22 cellular contexts compared by ENCODE assay signal in the genomic region with DNA sequence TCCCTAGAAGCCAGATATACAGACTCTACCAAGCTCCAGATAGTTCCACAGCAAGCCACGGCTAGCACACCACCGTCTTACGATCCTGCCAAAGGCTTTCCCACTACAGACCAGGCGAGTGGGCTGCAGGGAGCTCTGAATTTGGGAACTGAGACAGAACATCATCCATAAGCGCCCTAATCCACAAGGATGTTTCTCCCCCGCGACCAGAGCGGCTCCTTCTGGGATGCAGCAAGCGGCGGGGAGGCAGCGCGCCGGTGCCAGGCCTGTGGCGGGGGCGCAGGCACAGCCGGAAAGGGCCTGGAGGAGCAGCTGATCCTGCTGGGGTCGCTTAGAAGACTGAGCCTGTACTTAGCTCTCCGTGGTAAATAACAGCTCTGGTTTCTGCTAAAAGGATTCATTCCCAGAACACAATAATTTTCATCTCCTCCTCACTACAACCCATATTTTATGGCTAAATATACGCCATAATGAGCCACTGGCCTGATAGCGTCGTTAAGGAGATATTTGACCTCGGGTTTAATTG. TPM values are rescaled to one million over a fixed set of nuclear protein-coding genes. Genes with fewer than 3 reads are reported as not detected.
DNase-seq lines count a peak whose midpoint lies in the region; ATAC-seq and TF ChIP-seq lines count a peak whose summit lies in the region.
"Had no signal": no experiment of that assay in that cellular context is flagged by ENCODE, and none has a peak within 500 bp of the region (broad histone marks: within the 10 kb centered on the region; RNA-seq: fewer than 3 reads in every experiment).

No MANE protein-coding gene starts in this region.

- no peak overlapping the region for H3K9ac ChIP-seq in HUES6 (ENCODE audit: low read length)
- H3K9ac ChIP-seq in stomach smooth muscle (ENCODE audit: low read length in 2 of 2): peak overlapping the region; percentile 92 to 100

- H3K4me1 Mint-ChIP-seq in endothelial cell (ENCODE audit: unreplicated experiment): peaks cover 6% of the 10 kb centered on the region
- H3K4me1 Mint-ChIP-seq: CD14-positive monocyte, immature natural killer cell had no signal

- H3K4me1 ChIP-seq in HUES6 (ENCODE audit: control insufficient read depth, insufficient read depth, low read length) (peaks cover 30% of the 10 kb centered on the region), esophagus (ENCODE audit: control insufficient read depth in 2 of 2, insufficient read depth in 2 of 2, low read length in 1 of 2) (peaks cover 0 to 2% of the 10 kb centered on the region in 2 donors), muscle layer of duodenum (ENCODE audit: control insufficient read depth in 1 of 2, insufficient read depth in 2 of 2, low read length in 2 of 2) (peaks cover 0 to 26% of the 10 kb centered on the region in 2 donors), stomach smooth muscle (ENCODE audit: control insufficient read depth, insufficient read depth, low read length) (peaks cover 61% of the 10 kb centered on the region), BE2C (no peaks in the 10 kb centered on the region)

- 15 to 26% methylated on average over 22 of the region's 22 CpGs for WGBS in esophagus, 2 donors

- no peaks in the 10 kb centered on the region for H3K36me3 ChIP-seq in HUES6 (ENCODE audit: control insufficient read depth, insufficient read depth, low read length)
- H3K36me3 ChIP-seq in esophagus (ENCODE audit: control insufficient read depth in 2 of 2, insufficient read depth in 2 of 2, low read length in 1 of 2): no peaks in the 10 kb centered on the region
- H3K36me3 ChIP-seq in muscle layer of duodenum (ENCODE audit: control insufficient read depth in 1 of 2, insufficient read depth in 2 of 2, low read length in 2 of 2): no peaks in the 10 kb centered on the region
- peaks cover 10 to 13% of the 10 kb centered on the region in 2 donors for H3K36me3 ChIP-seq in stomach smooth muscle (ENCODE audit: control insufficient read depth in 2 of 2, insufficient read depth in 2 of 2, low read length in 2 of 2)
- H3K36me3 ChIP-seq in BE2C: no peaks in the 10 kb centered on the region
- H3K36me3 ChIP-seq: heart right ventricle had no signal

- H3K27ac ChIP-seq in HUES6 (ENCODE audit: low read depth, low read length): no peak overlapping the region
- peak overlapping the region; percentile 87 for H3K27ac ChIP-seq in esophagus (ENCODE audit: low read depth in 2 of 2, low read length in 1 of 2)
- H3K27ac ChIP-seq in muscle layer of duodenum (ENCODE audit: low read length): peak overlapping the region; percentile 74
- H3K27ac ChIP-seq in stomach smooth muscle (ENCODE audit: low read length): peak overlapping the region; percentile 99
- H3K27ac ChIP-seq: heart right ventricle, VCaP had no signal

- H3K9me3 ChIP-seq in HUES6 (ENCODE audit: control insufficient read depth, insufficient read depth, low read depth, low read length) (no peaks in the 10 kb centered on the region), esophagus (ENCODE audit: control insufficient read depth in 2 of 2, insufficient read depth in 1 of 2, low read depth in 1 of 2, low read length in 1 of 2) (no peaks in the 10 kb centered on the region), muscle layer of duodenum (ENCODE audit: control insufficient read depth in 1 of 2, low read length in 2 of 2) (no peaks in the 10 kb centered on the region), stomach smooth muscle (ENCODE audit: control insufficient read depth in 2 of 2, low read length in 2 of 2) (no peaks in the 10 kb centered on the region), BE2C (no peaks in the 10 kb centered on the region)
- H3K9me3 ChIP-seq: heart right ventricle had no signal

- no peaks in the 10 kb centered on the region for H3K9me3 Mint-ChIP-seq in endothelial cell (ENCODE audit: unreplicated experiment)
- H3K9me3 Mint-ChIP-seq: activated CD4-positive, alpha-beta memory T cell treated with anti-CD3 and anti-CD28 coated beads for 36 hours; immature natural killer cell; stimulated activated naive CD8-positive, alpha-beta T cell treated with anti-CD3 and anti-CD28 coated beads, Interleukin-15, Interleukin-2, amounts not matched to agents 100 ng/mL and 50 ng/mL, for 24 hours had no signal

- no peaks in the 10 kb centered on the region for H3K36me3 Mint-ChIP-seq in endothelial cell (ENCODE audit: low read depth, unreplicated experiment)
- H3K36me3 Mint-ChIP-seq: activated CD4-positive, alpha-beta memory T cell treated with anti-CD3 and anti-CD28 coated beads for 36 hours; CD14-positive monocyte had no signal

- no peak for TF ChIP-seq CTCF in BE2C (IDR thresholded peaks at IDR 0.05; ENCODE audit: low read depth, low read length)
- no peak for TF ChIP-seq CTCF in endothelial cell (IDR thresholded peaks at IDR 0.05; ENCODE audit: unreplicated experiment)

- no peak for DNase-seq in BE2C
- no peak for DNase-seq in endothelial cell (ENCODE audit: low spot score)
- DNase-seq: activated CD4-positive, alpha-beta memory T cell treated with anti-CD3 and anti-CD28 coated beads for 36 hours; activated effector memory CD4-positive, alpha-beta T cell treated with Interleukin-2 at 50 U/mL for 16 hours; heart right ventricle; immature natural killer cell; KBM-7; MM.1S; NCI-H1436; NCI-H526; stimulated activated CD4-positive, alpha-beta T cell treated with anti-CD3 and anti-CD28 coated beads, Interleukin-4, amount 100 ng/mL, for 4 hours; trophoblast cell had no signal

- no peak overlapping the region for H3K4me3 Mint-ChIP-seq in endothelial cell (ENCODE audit: unreplicated experiment)
- H3K4me3 Mint-ChIP-seq: activated CD4-positive, alpha-beta memory T cell treated with anti-CD3 and anti-CD28 coated beads for 36 hours; immature natural killer cell; stimulated activated naive CD8-positive, alpha-beta T cell treated with anti-CD3 and anti-CD28 coated beads, Interleukin-15, Interleukin-2, amounts not matched to agents 100 ng/mL and 50 ng/mL, for 24 hours had no signal

- H3K4me3 ChIP-seq in HUES6 (ENCODE audit: low read depth, low read length): peak overlapping the region; percentile 21; the same call in 1 of the 2 replicates
- no peak overlapping the region for H3K4me3 ChIP-seq in esophagus (ENCODE audit: low read depth in 1 of 2, low read length in 2 of 2)
- H3K4me3 ChIP-seq in muscle layer of duodenum (ENCODE audit: low read depth in 1 of 2, low read length in 2 of 2): peak overlapping the region; percentile 16 to 57
- H3K4me3 ChIP-seq in stomach smooth muscle (ENCODE audit: low read length in 2 of 2): peak overlapping the region; percentile 79 to 86
- H3K4me3 ChIP-seq in BE2C (ENCODE audit: low read depth, low read length): no peak overlapping the region
- H3K4me3 ChIP-seq: heart right ventricle had no signal

- ATAC-seq in HG02678 (IDR thresholded peaks at IDR 0.05; ENCODE audit: unreplicated experiment): no peak
- ATAC-seq: heart right ventricle, left lobe of liver had no signal

- no peak overlapping the region for H3K27ac Mint-ChIP-seq in endothelial cell (ENCODE audit: unreplicated experiment)
- H3K27ac Mint-ChIP-seq: activated CD4-positive, alpha-beta memory T cell treated with anti-CD3 and anti-CD28 coated beads for 36 hours; CD14-positive monocyte; immature natural killer cell; stimulated activated naive CD8-positive, alpha-beta T cell treated with anti-CD3 and anti-CD28 coated beads, Interleukin-15, Interleukin-2, amounts not matched to agents 100 ng/mL and 50 ng/mL, for 24 hours had no signal

- H3K27me3 ChIP-seq in HUES6 (ENCODE audit: control insufficient read depth, insufficient read depth, low read length) (peaks cover 99% of the 10 kb centered on the region), esophagus (ENCODE audit: control insufficient read depth in 1 of 2, insufficient read depth in 2 of 2, low read length in 2 of 2) (peaks cover 2 to 12% of the 10 kb centered on the region in 2 donors), muscle layer of duodenum (ENCODE audit: low read depth, low read length) (peaks cover 14% of the 10 kb centered on the region), stomach smooth muscle (ENCODE audit: control insufficient read depth in 1 of 2, insufficient read depth in 2 of 2, low read length in 2 of 2) (peaks cover 0 to 2% of the 10 kb centered on the region in 2 donors), BE2C (peaks cover 99% of the 10 kb centered on the region)

- H3K27me3 Mint-ChIP-seq in endothelial cell (ENCODE audit: unreplicated experiment): peaks cover 23% of the 10 kb centered on the region

RNA-seq across cellular contexts. Expression of gene FOXF1, which starts 16.2 kb away (rescaled TPM):
- polyA plus RNA-seq in esophagus: 1 to 10 TPM; 2.1 to 4.6 TPM
- not detected for polyA plus RNA-seq in BE2C (2012; ENCODE audit: insufficient read depth, insufficient read length, low read depth)
- total RNA-seq in endothelial cell (ENCODE audit: unreplicated experiment): 0.69 TPM
- total RNA-seq: activated CD4-positive, alpha-beta memory T cell treated with anti-CD3 and anti-CD28 coated beads for 36 hours; T-helper 2 cell treated with Interferon-gamma antibody and Interleukin-4, amounts not matched to agents 100 ng/mL and 5 ng/mL, for 36 hours had no signal
- polyA plus RNA-seq: CD14-positive monocyte, immature natural killer cell had no signal

Comparison
In these comparisons a context has a peak if more than half of its experiments do, and no peak if none do; other contexts are left out.
1. H3K4me3 ChIP-seq: peak in HUES6 (single experiment), muscle layer of duodenum (2 of 2) and stomach smooth muscle (2 of 2); none in esophagus (0 of 2) and BE2C (single experiment).